Comparison of ENCODE assay signal across 9 cellular contexts in genomic region chrX:107429090-107429489, GRCh38. TPM values are rescaled to one million over a fixed set of nuclear protein-coding genes. Genes with fewer than 3 reads are reported as not detected.
DNase-seq lines count a peak whose midpoint lies in the region; ATAC-seq, FAIRE-seq and TF ChIP-seq lines count a peak whose summit lies in the region.
"Had no signal": no experiment of that assay in that cellular context is flagged by ENCODE, and none has a peak within 500 bp of the region (broad histone marks: within the 10 kb centered on the region; RNA-seq: fewer than 3 reads in every experiment).

No MANE protein-coding gene starts in this region.

- H3K4me3 ChIP-seq in NB4 (ENCODE audit: low read depth, low read length) (no peak overlapping the region), brain microvascular endothelial cell (ENCODE audit: low read depth, low read length) (no peak overlapping the region)
- H3K4me3 ChIP-seq: gastroesophageal sphincter had no signal

- H3K27ac ChIP-seq in brain microvascular endothelial cell, result no peak overlapping the region
- H3K27ac ChIP-seq: gastroesophageal sphincter had no signal

- no peak for TF ChIP-seq POLR2A in NB4 (IDR thresholded peaks at IDR 0.05; ENCODE audit: extremely low read depth, insufficient read length)

- no peaks in the 10 kb centered on the region for H3K36me3 ChIP-seq in brain microvascular endothelial cell (replicated peaks)
- H3K36me3 ChIP-seq: gastroesophageal sphincter had no signal

- in situ Hi-C loops in brain microvascular endothelial cell (cut with HindIII; ENCODE audit: low pct_ligation_motif_present, low sequenced_read_pairs), result no loop called here

- H3K27me3 ChIP-seq in brain microvascular endothelial cell (replicated peaks), result no peaks in the 10 kb centered on the region
- H3K27me3 ChIP-seq: gastroesophageal sphincter had no signal

- DNase-seq in NCI-H524 (lab: John Stamatoyannopoulos, UW) (peak; percentile 39 to 78), NCI-H524 treated with DMSO at 0.1 percent for 48 hours (lab: John Stamatoyannopoulos, UW) (no peak), NB4 (ENCODE audit: low read depth) (peak; percentile 43), brain microvascular endothelial cell (no peak), renal cortical epithelial cell (ENCODE audit: low read depth) (peak; percentile 12), HTR-8/SVneo (ENCODE audit: insufficient read length, low spot score) (no peak)

- peak; percentile 33 for TF ChIP-seq CTCF in NB4 (IDR thresholded peaks at IDR 0.05; ENCODE audit: low read depth, low read length)
- peak; percentile 54 for TF ChIP-seq CTCF in brain microvascular endothelial cell (IDR thresholded peaks at IDR 0.05; ENCODE audit: low read depth, low read length, missing control alignments)

- ATAC-seq in HG03097 (IDR thresholded peaks at IDR 0.05; ENCODE audit: low FRiP score, unreplicated experiment) (no peak), GM21786 (IDR thresholded peaks at IDR 0.05; ENCODE audit: unreplicated experiment) (no peak)
- ATAC-seq: gastroesophageal sphincter had no signal

- FAIRE-seq in HTR-8/SVneo (lab: Jason Lieb, UNC), result no peak

RNA-seq across cellular contexts. Expression of gene FRMPD3, which starts 20.4 kb away (rescaled TPM):
- 0.05 TPM in 1 of 2 replicates, not detected in the other for total RNA-seq in renal cortical epithelial cell

Comparison
In these comparisons a context has a peak if more than half of its experiments do, and no peak if none do; other contexts are left out.
1. DNase-seq: peak in NCI-H524 (2 of 2), NB4 (single experiment) and renal cortical epithelial cell (single experiment); none in NCI-H524 treated with DMSO at 0.1 percent for 48 hours (single experiment), brain microvascular endothelial cell (single experiment) and HTR-8/SVneo (single experiment).